14 cellular contexts compared by ENCODE assay signal in genomic region chr3:78754066-78754743, GRCh38.
DNase-seq lines count a peak whose midpoint lies in the region; ATAC-seq, FAIRE-seq and TF ChIP-seq lines count a peak whose summit lies in the region.
"Had no signal": no experiment of that assay in that cellular context is flagged by ENCODE, and none has a peak within 500 bp of the region (broad histone marks: within the 10 kb centered on the region; RNA-seq: fewer than 3 reads in every experiment).

No MANE protein-coding gene starts in this region.

- H3K27ac Mint-ChIP-seq in stimulated activated naive B cell treated with anti-CD40 and anti-IgM and Interleukin-4, amounts not matched to agents 10 μg/mL and 1 μg/mL and 100 μg/mL, for 72 hours: no peak overlapping the region
- H3K27ac Mint-ChIP-seq: activated naive CD8-positive, alpha-beta T cell treated with anti-CD3 and anti-CD28 coated beads, Interleukin-2, amount 50 U/mL, for 24 hours had no signal

- DNase-seq in A172 (ENCODE audit: low spot score): peak; percentile 52
- peak; percentile 19 for DNase-seq in H54 (ENCODE audit: insufficient read length, low spot score)
- peak; percentile 56 for DNase-seq in bronchial epithelial cell (ENCODE audit: low read depth)
- peak; percentile 74 for DNase-seq in inferior parietal cortex (ENCODE audit: extremely low spot score)
- no peak for DNase-seq in NOMO-1 treated with DMSO at 0.1 percent for 48 hours (lab: John Stamatoyannopoulos, UW; ENCODE audit: unreplicated experiment)
- DNase-seq in stimulated activated naive B cell treated with anti-CD40 and anti-IgM and Interleukin-4, amounts not matched to agents 10 μg/mL and 1 μg/mL and 100 μg/mL, for 72 hours: no peak
- DNase-seq: activated naive CD8-positive, alpha-beta T cell treated with anti-CD3 and anti-CD28 coated beads, Interleukin-2, amount 50 U/mL, for 24 hours; NCI-H187 treated with DMSO at 0.1 percent for 48 hours; occipital lobe; stimulated activated CD4-positive, alpha-beta T cell treated with anti-CD3 and anti-CD28 coated beads, Interleukin-4, amount 100 ng/mL, for 1 hour had no signal

- no peaks in the 10 kb centered on the region for H3K27me3 Mint-ChIP-seq in stimulated activated naive B cell treated with anti-CD40 and anti-IgM and Interleukin-4, amounts not matched to agents 10 μg/mL and 1 μg/mL and 100 μg/mL, for 72 hours
- H3K27me3 Mint-ChIP-seq: activated naive CD8-positive, alpha-beta T cell treated with anti-CD3 and anti-CD28 coated beads, Interleukin-2, amount 50 U/mL, for 24 hours had no signal

- H3K36me3 ChIP-seq in bronchial epithelial cell (ENCODE audit: control insufficient read depth, insufficient read depth, low read length): no peaks in the 10 kb centered on the region

- no peaks in the 10 kb centered on the region for H3K36me3 Mint-ChIP-seq in stimulated activated naive B cell treated with anti-CD40 and anti-IgM and Interleukin-4, amounts not matched to agents 10 μg/mL and 1 μg/mL and 100 μg/mL, for 72 hours

- ATAC-seq in GM21825 (IDR thresholded peaks at IDR 0.05; ENCODE audit: unreplicated experiment) (no peak), HG03342 (IDR thresholded peaks at IDR 0.05; ENCODE audit: unreplicated experiment) (no peak)
- no peak for ATAC-seq in stimulated activated naive B cell treated with anti-CD40 and anti-IgM and Interleukin-4, amounts not matched to agents 10 μg/mL and 1 μg/mL and 100 μg/mL, for 72 hours (replicated peaks)
- ATAC-seq: activated naive CD8-positive, alpha-beta T cell treated with anti-CD3 and anti-CD28 coated beads, Interleukin-2, amount 50 U/mL, for 24 hours; left lobe of liver had no signal

- TF ChIP-seq POLR2A in H54 (IDR thresholded peaks at IDR 0.05; ENCODE audit: low read depth, low read length): no peak

- FAIRE-seq in H54 (lab: Jason Lieb, UNC) (peak; percentile 91), bronchial epithelial cell (lab: Jason Lieb, UNC) (no peak)
- FAIRE-seq: TTC549 had no signal

- H3K27me3 ChIP-seq in bronchial epithelial cell (ENCODE audit: control insufficient read depth, insufficient read depth, low read length): no peaks in the 10 kb centered on the region

- TF ChIP-seq CTCF in bronchial epithelial cell (IDR thresholded peaks at IDR 0.05; ENCODE audit: insufficient read depth, low read length, severe bottlenecking): no peak

- H3K4me1 Mint-ChIP-seq in stimulated activated naive B cell treated with anti-CD40 and anti-IgM and Interleukin-4, amounts not matched to agents 10 μg/mL and 1 μg/mL and 100 μg/mL, for 72 hours: no peaks in the 10 kb centered on the region
- H3K4me1 Mint-ChIP-seq: activated naive CD8-positive, alpha-beta T cell treated with anti-CD3 and anti-CD28 coated beads, Interleukin-2, amount 50 U/mL, for 24 hours had no signal

- peaks cover 0 to 4% of the 10 kb centered on the region in 2 donors for H3K9me3 Mint-ChIP-seq in stimulated activated naive B cell treated with anti-CD40 and anti-IgM and Interleukin-4, amounts not matched to agents 10 μg/mL and 1 μg/mL and 100 μg/mL, for 72 hours

- H3K4me3 Mint-ChIP-seq in stimulated activated naive B cell treated with anti-CD40 and anti-IgM and Interleukin-4, amounts not matched to agents 10 μg/mL and 1 μg/mL and 100 μg/mL, for 72 hours: no peak overlapping the region
- H3K4me3 Mint-ChIP-seq: activated naive CD8-positive, alpha-beta T cell treated with anti-CD3 and anti-CD28 coated beads, Interleukin-2, amount 50 U/mL, for 24 hours had no signal

- H3K4me3 ChIP-seq in bronchial epithelial cell (ENCODE audit: low read depth, low read length): no peak overlapping the region

Comparison
In these comparisons a context has a peak if more than half of its experiments do, and no peak if none do; other contexts are left out.
1. DNase-seq: peak in A172 (single experiment), H54 (single experiment), bronchial epithelial cell (single experiment) and inferior parietal cortex (single experiment); none in NOMO-1 treated with DMSO at 0.1 percent for 48 hours (single experiment) and stimulated activated naive B cell treated with anti-CD40 and anti-IgM and Interleukin-4, amounts not matched to agents 10 μg/mL and 1 μg/mL and 100 μg/mL, for 72 hours (single experiment).